In the genomic region with DNA sequence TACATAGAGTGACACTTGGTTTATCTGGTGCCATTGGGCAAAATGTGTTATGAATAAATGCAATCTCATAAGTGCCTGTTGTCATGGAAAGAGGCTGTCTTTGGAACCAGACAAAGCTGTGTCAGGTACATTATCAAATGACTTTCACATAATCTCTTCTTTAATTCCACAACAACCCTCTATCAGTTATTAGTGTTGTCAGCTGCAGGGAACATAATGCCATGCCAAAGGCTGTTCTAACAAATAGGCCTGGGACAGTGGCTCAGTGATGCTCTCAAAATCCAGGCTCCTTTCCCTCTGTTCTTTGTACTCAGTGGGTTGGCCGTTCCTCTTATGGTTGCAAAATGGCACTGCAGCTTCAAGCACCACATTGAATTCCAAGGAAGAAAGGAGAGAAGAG, we compare ENCODE assay signal across 26 cellular contexts.
"Had no signal": no experiment of that assay in that cellular context is flagged by ENCODE, and none has a peak within 500 bp of the region (broad histone marks: within the 10 kb centered on the region; RNA-seq: fewer than 3 reads in every experiment).

No MANE protein-coding gene starts in this region.

- DNase-seq: heart right ventricle; islet precursor cell; mesendoderm; naive B cell; natural killer cell; nephron progenitor cell; occipital lobe; psoas muscle; stimulated activated CD4-positive, alpha-beta T cell treated with anti-CD3 and anti-CD28 coated beads, Interleukin-12 subunit alpha, Interleukin-12 subunit beta, amount 100 ng/mL, for 4 hours; stimulated activated CD4-positive, alpha-beta T cell treated with anti-CD3 and anti-CD28 coated beads, Interleukin-15, amount 100 ng/mL, for 24 hours; stimulated activated CD4-positive, alpha-beta T cell treated with anti-CD3 and anti-CD28 coated beads, Interleukin-2, amount 100 ng/mL, for 24 hours; stimulated activated CD4-positive, alpha-beta T cell treated with anti-CD3 and anti-CD28 coated beads, Interleukin-4, amount 100 ng/mL, for 1 hour; stimulated activated naive CD4-positive, alpha-beta T cell; substantia nigra; transverse colon; upper lobe of left lung had no signal

- ATAC-seq: left lobe of liver; natural killer cell; psoas muscle; sciatic nerve; stimulated activated effector memory CD8-positive, alpha-beta T cell treated with anti-CD3 and anti-CD28 coated beads, Interleukin-12 subunit alpha, Interleukin-12 subunit beta, amount 100 ng/mL, for 72 hours had no signal

- H3K4me1 ChIP-seq: neural progenitor cell, parathyroid adenoma, psoas muscle had no signal

- H3K36me3 ChIP-seq: heart right ventricle, neural progenitor cell, neutrophil, transverse colon, upper lobe of left lung, vagina had no signal

- H3K4me3 ChIP-seq: heart right ventricle, hepatocyte, lung, neural progenitor cell, psoas muscle, skin epidermis, transverse colon, upper lobe of left lung, vagina had no signal

- H3K9me3 ChIP-seq: neutrophil, psoas muscle, transverse colon, upper lobe of left lung, vagina had no signal

- H3K9ac ChIP-seq: neural progenitor cell, parathyroid adenoma had no signal

- H3K27ac ChIP-seq: hepatocyte, neural progenitor cell, neutrophil, parathyroid adenoma, psoas muscle, skin epidermis, vagina had no signal

- H3K27me3 ChIP-seq: heart right ventricle, hepatocyte, neural progenitor cell, neutrophil, transverse colon, upper lobe of left lung, vagina had no signal
